31 cellular contexts compared by ENCODE assay signal in genomic region chr16:50916040-50916439, GRCh38.
"Had no signal": no experiment of that assay in that cellular context is flagged by ENCODE, and none has a peak within 500 bp of the region (broad histone marks: within the 10 kb centered on the region; RNA-seq: fewer than 3 reads in every experiment).

No MANE protein-coding gene starts in this region.

- FAIRE-seq: astrocyte had no signal

- H3K4me1 ChIP-seq: colonic mucosa, gastrocnemius medialis, heart left ventricle had no signal

- DNase-seq: activated B cell treated with CpG ODN at 0.5 μM for 24 hours; activated CD4-positive, alpha-beta T cell treated with anti-CD3 and anti-CD28 coated beads for 48 hours; activated CD4-positive, alpha-beta T cell treated with anti-CD3 and anti-CD28 coated beads, Interleukin-2, amount 50 U/mL, for 1 hour; activated CD4-positive, alpha-beta T cell treated with anti-CD3 and anti-CD28 coated beads, Interleukin-2, amount 50 U/mL, for 48 hours; activated CD8-positive, alpha-beta memory T cell treated with anti-CD3 and anti-CD28 coated beads for 24 hours; activated CD8-positive, alpha-beta T cell treated with anti-CD3 and anti-CD28 coated beads for 36 hours; activated effector memory CD4-positive, alpha-beta T cell treated with Interleukin-2 at 50 U/mL for 16 hours; activated gamma-delta T cell treated with Interleukin-2 at 50 U/mL for 16 hours; activated naive CD4-positive, alpha-beta T cell treated with anti-CD3 and anti-CD28 coated beads, Interleukin-2, amount 50 U/mL, for 16 hours; activated naive CD4-positive, alpha-beta T cell treated with Interleukin-2 at 50 U/mL for 16 hours; activated T-cell treated with anti-CD3 and anti-CD28 coated beads, Interleukin-2, amount 50 U/mL, for 4 hours; amniotic stem cell; anterior cingulate cortex; brain microvascular endothelial cell; central memory CD4-positive, alpha-beta T cell; cerebellar nuclear complex; colonic mucosa; effector memory CD4-positive, alpha-beta T cell; endodermal cell; foreskin fibroblast; gastrocnemius medialis; glutamatergic neuron; heart left ventricle; T-helper 1 cell; T-helper 17 cell; T1000; WERI-Rb-1 had no signal

- H3K4me3 ChIP-seq: cardiac muscle cell, colonic mucosa, gastrocnemius medialis, heart left ventricle had no signal

- H3K36me3 ChIP-seq: brain microvascular endothelial cell, cardiac muscle cell, colonic mucosa, gastrocnemius medialis, heart left ventricle, WERI-Rb-1 had no signal

- H3K27ac ChIP-seq: brain microvascular endothelial cell, cardiac muscle cell, colonic mucosa, gastrocnemius medialis, heart left ventricle, WERI-Rb-1 had no signal

- ATAC-seq: activated CD4-positive, CD25-positive, alpha-beta regulatory T cell treated with anti-CD3 and anti-CD28 coated beads, Interleukin-2, amount 50 U/mL, for 24 hours; activated CD8-positive, alpha-beta T cell treated with anti-CD3 and anti-CD28 coated beads for 36 hours; activated T-cell treated with anti-CD3 and anti-CD28 coated beads, Interleukin-2, amount 50 U/mL, for 4 hours; activated T-helper 17 cell treated with anti-CD3 and anti-CD28 coated beads, Interleukin-2, amount 50 U/mL, for 72 hours; gastrocnemius medialis; heart left ventricle; T-helper 17 cell had no signal

- H3K27me3 ChIP-seq: brain microvascular endothelial cell, cardiac muscle cell, colonic mucosa had no signal

- H3K9me3 ChIP-seq: colonic mucosa, gastrocnemius medialis, heart left ventricle had no signal
